ENCODE assay signal across 19 cellular contexts in genomic region chr6:18088419-18089296, GRCh38. TPM values are rescaled to one million over a fixed set of nuclear protein-coding genes. Genes with fewer than 3 reads are reported as not detected.
DNase-seq lines count a peak whose midpoint lies in the region; ATAC-seq and TF ChIP-seq lines count a peak whose summit lies in the region.
"Had no signal": no experiment of that assay in that cellular context is flagged by ENCODE, and none has a peak within 500 bp of the region (broad histone marks: within the 10 kb centered on the region; RNA-seq: fewer than 3 reads in every experiment).

No MANE protein-coding gene starts in this region.

- H3K27ac ChIP-seq in left lung = no peak overlapping the region
- no peak overlapping the region for H3K27ac ChIP-seq in esophagus muscularis mucosa (replicated peaks in 1 of 4)
- no peak overlapping the region for H3K27ac ChIP-seq in mesenchymal stem cell (ENCODE audit: low read length, poor library complexity, severe bottlenecking)
- H3K27ac ChIP-seq: A549, HL-60 had no signal

- H3K79me1 ChIP-seq in mesenchymal stem cell (replicated peaks; ENCODE audit: low read length, poor library complexity, severe bottlenecking) = no peaks in the 10 kb centered on the region

- no peak overlapping the region for H2BK15ac ChIP-seq in mesenchymal stem cell (ENCODE audit: low read depth, poor library complexity, severe bottlenecking)

- no peak overlapping the region for H3K4me2 ChIP-seq in mesenchymal stem cell (ENCODE audit: low read length, poor library complexity, severe bottlenecking)
- H3K4me2 ChIP-seq: A549, SK-N-SH had no signal

- no peak overlapping the region for H2BK5ac ChIP-seq in mesenchymal stem cell (ENCODE audit: low read depth, low read length, poor library complexity, severe bottlenecking)

- DNase-seq in DMS79 (lab: John Stamatoyannopoulos, UW) = peak; percentile 83
- peak; percentile 16 for DNase-seq in NCI-H128 (lab: John Stamatoyannopoulos, UW; ENCODE audit: unreplicated experiment)
- DNase-seq in NCI-H345 (lab: John Stamatoyannopoulos, UW) = peak; percentile 13
- peak in 1 of 2 donors; percentile 66 for DNase-seq in left lung
- no peak for DNase-seq in esophagus muscularis mucosa (ENCODE audit: extremely low spot score)
- no peak for DNase-seq in mesenchymal stem cell
- DNase-seq: Caco-2; CD4-positive, alpha-beta T cell; DMS153; HFFc6; NCI-H1048; NCI-H2171; NCI-H774; SHP77; SK-N-SH; T-cell had no signal

- H2AK5ac ChIP-seq in mesenchymal stem cell (ENCODE audit: low read length, severe bottlenecking) = no peak overlapping the region

- intact Hi-C loops in left lung (cut with DNase I) (no loop called here), esophagus muscularis mucosa (cut with DNase I) (no loop called here)

- no peak overlapping the region for H4K91ac ChIP-seq in mesenchymal stem cell (ENCODE audit: low read length)

- peaks cover 0 to 7% of the 10 kb centered on the region in 2 donors for H3K9me3 ChIP-seq in left lung
- H3K9me3 ChIP-seq in esophagus muscularis mucosa = no peaks in the 10 kb centered on the region
- H3K9me3 ChIP-seq in mesenchymal stem cell (ENCODE audit: control insufficient read depth, low read length) = peaks cover 12% of the 10 kb centered on the region
- H3K9me3 ChIP-seq: SK-N-SH had no signal

- H2BK120ac ChIP-seq in mesenchymal stem cell (ENCODE audit: low read depth, low read length) = no peak overlapping the region

- no peak overlapping the region for H3K4me3 ChIP-seq in left lung
- no peak overlapping the region for H3K4me3 ChIP-seq in esophagus muscularis mucosa
- H3K4me3 ChIP-seq in mesenchymal stem cell (ENCODE audit: insufficient read depth in 1 of 2, low read depth in 1 of 2, low read length in 2 of 2) = no peak overlapping the region
- H3K4me3 ChIP-seq: A549 had no signal

- no peak for TF ChIP-seq POLR2A in esophagus muscularis mucosa (IDR thresholded peaks at IDR 0.05; ENCODE audit: low read depth)

- H2AFZ ChIP-seq in mesenchymal stem cell (ENCODE audit: low read depth, low read length) = no peak overlapping the region

- TF ChIP-seq EP300 in esophagus muscularis mucosa (IDR thresholded peaks at IDR 0.05) = no peak

- ATAC-seq in left lung = peak; percentile 95
- ATAC-seq in HG02885 (IDR thresholded peaks at IDR 0.05; ENCODE audit: poor library complexity, unreplicated experiment) = no peak
- ATAC-seq: A549, T-cell had no signal

- no peak overlapping the region for H3K23ac ChIP-seq in mesenchymal stem cell (ENCODE audit: low read length in 2 of 2)

- H3K36me3 ChIP-seq in left lung (no peaks in the 10 kb centered on the region), esophagus muscularis mucosa (no peaks in the 10 kb centered on the region), mesenchymal stem cell (ENCODE audit: control insufficient read depth in 1 of 2, insufficient read depth in 2 of 2, low read depth in 1 of 2, low read length in 2 of 2) (no peaks in the 10 kb centered on the region)

- no peak overlapping the region for H3K14ac ChIP-seq in mesenchymal stem cell (ENCODE audit: low read length in 2 of 2)

- 87% methylated on average over 5 of the region's 5 CpGs for WGBS in esophagus muscularis mucosa
- 66% methylated on average over 2 of the region's 5 CpGs for WGBS in mesenchymal stem cell

- no peak overlapping the region for H3K9ac ChIP-seq in mesenchymal stem cell (ENCODE audit: low read length)
- H3K9ac ChIP-seq: SK-N-SH had no signal

- H2BK12ac ChIP-seq in mesenchymal stem cell (ENCODE audit: low read length in 2 of 2) = no peak overlapping the region

- H3K27me3 ChIP-seq in left lung (no peaks in the 10 kb centered on the region), esophagus muscularis mucosa (no peaks in the 10 kb centered on the region), mesenchymal stem cell (ENCODE audit: control insufficient read depth in 1 of 2, insufficient read depth in 1 of 2, low read length in 2 of 2) (no peaks in the 10 kb centered on the region)

- no peaks in the 10 kb centered on the region for H3K4me1 ChIP-seq in left lung
- no peaks in the 10 kb centered on the region for H3K4me1 ChIP-seq in esophagus muscularis mucosa
- H3K4me1 ChIP-seq in mesenchymal stem cell (ENCODE audit: control insufficient read depth, insufficient read depth, low read depth, low read length) = no peaks in the 10 kb centered on the region
- H3K4me1 ChIP-seq: A549, Caco-2 had no signal

- H3K18ac ChIP-seq in mesenchymal stem cell (ENCODE audit: low read depth in 1 of 2, low read length in 2 of 2) = no peak overlapping the region

- H3K4ac ChIP-seq in mesenchymal stem cell (ENCODE audit: low read depth in 1 of 2, low read length in 2 of 2) = no peak overlapping the region

- TF ChIP-seq CTCF in left lung (IDR thresholded peaks at IDR 0.05) = no peak
- no peak for TF ChIP-seq CTCF in esophagus muscularis mucosa (IDR thresholded peaks at IDR 0.05)

- no peak overlapping the region for H4K8ac ChIP-seq in mesenchymal stem cell (ENCODE audit: low read length)

RNA-seq across cellular contexts. Expression of gene NHLRC1, which starts 33.8 kb away (rescaled TPM):
- total RNA-seq in left lung = 1 to 10 TPM; 2.5 to 2.6 TPM
- total RNA-seq in esophagus muscularis mucosa = 1 to 10 TPM in 2 of 4 donors, under 1 TPM in 2; 0.50 to 1.2 (median 0.93) TPM
- polyA plus RNA-seq in mesenchymal stem cell (2013, experiment 1 of 2) = 0.75 TPM
- 0.74 TPM for polyA plus RNA-seq in mesenchymal stem cell (2013, experiment 2 of 2)

Comparison
In these comparisons a context has a peak if more than half of its experiments do, and no peak if none do; other contexts are left out.
1. DNase-seq: peak in DMS79 (single experiment), NCI-H128 (single experiment) and NCI-H345 (single experiment); none in esophagus muscularis mucosa (single experiment) and mesenchymal stem cell (single experiment).